14 cellular contexts compared by ENCODE assay signal in genomic region chr6:168189679-168190405, GRCh38.
DNase-seq lines count a peak whose midpoint lies in the region; ATAC-seq and TF ChIP-seq lines count a peak whose summit lies in the region.
"Had no signal": no experiment of that assay in that cellular context is flagged by ENCODE, and none has a peak within 500 bp of the region (broad histone marks: within the 10 kb centered on the region; RNA-seq: fewer than 3 reads in every experiment).

No MANE protein-coding gene starts in this region.

- H3K4me1 Mint-ChIP-seq in natural killer cell treated with Interleukin-12 subunit alpha and Interleukin-12 subunit beta and Interleukin-15 and Interleukin-18, amount 100 ng/mL, for 72 hours (ENCODE audit: low read depth in 2 of 2) = no peaks in the 10 kb centered on the region
- H3K4me1 Mint-ChIP-seq in natural killer cell = peaks cover 0 to 1% of the 10 kb centered on the region in 2 donors
- peaks cover 2% of the 10 kb centered on the region for H3K4me1 Mint-ChIP-seq in endodermal cell
- H3K4me1 Mint-ChIP-seq in osteocyte (ENCODE audit: unreplicated experiment) = peaks cover 2% of the 10 kb centered on the region
- H3K4me1 Mint-ChIP-seq: IgD-negative memory B cell had no signal

- peak in 1 of 2 donors; percentile 33 for ATAC-seq in natural killer cell treated with Interleukin-12 subunit alpha and Interleukin-12 subunit beta and Interleukin-15 and Interleukin-18, amount 100 ng/mL, for 72 hours
- no peak for ATAC-seq in natural killer cell

- no peak overlapping the region for H3K9ac ChIP-seq in endodermal cell (ENCODE audit: extremely low read depth, low read length, poor library complexity, severe bottlenecking)

- H3K9me3 Mint-ChIP-seq in natural killer cell treated with Interleukin-12 subunit alpha and Interleukin-12 subunit beta and Interleukin-15 and Interleukin-18, amount 100 ng/mL, for 72 hours = no peaks in the 10 kb centered on the region
- no peaks in the 10 kb centered on the region for H3K9me3 Mint-ChIP-seq in natural killer cell
- H3K9me3 Mint-ChIP-seq in endodermal cell = peaks cover 16% of the 10 kb centered on the region
- H3K9me3 Mint-ChIP-seq in osteocyte (ENCODE audit: unreplicated experiment) = no peaks in the 10 kb centered on the region

- H3K36me3 ChIP-seq in endodermal cell (ENCODE audit: control insufficient read depth, insufficient read depth, low read length) = no peaks in the 10 kb centered on the region

- no peaks in the 10 kb centered on the region for H3K27me3 ChIP-seq in endodermal cell (ENCODE audit: control insufficient read depth, insufficient read depth, low read length, poor library complexity, severe bottlenecking)

- no peaks in the 10 kb centered on the region for H3K9me3 ChIP-seq in endodermal cell (ENCODE audit: control insufficient read depth, low read length)

- H3K27ac Mint-ChIP-seq in natural killer cell treated with Interleukin-12 subunit alpha and Interleukin-12 subunit beta and Interleukin-15 and Interleukin-18, amount 100 ng/mL, for 72 hours = no peak overlapping the region
- H3K27ac Mint-ChIP-seq in natural killer cell (no peak overlapping the region), endodermal cell (no peak overlapping the region), osteocyte (ENCODE audit: unreplicated experiment) (no peak overlapping the region)
- H3K27ac Mint-ChIP-seq: IgD-negative memory B cell had no signal

- intact Hi-C loops in natural killer cell (cut with micrococcal nuclease) = no loop called here

- H3K4me1 ChIP-seq in endodermal cell (ENCODE audit: control insufficient read depth, insufficient read depth, low read length) = no peaks in the 10 kb centered on the region

- DNase-seq in natural killer cell treated with Interleukin-12 subunit alpha and Interleukin-12 subunit beta and Interleukin-15 and Interleukin-18, amount 100 ng/mL, for 72 hours (ENCODE audit: low spot score) = peak; percentile 53
- no peak for DNase-seq in natural killer cell
- DNase-seq in endodermal cell = peak; percentile 36
- DNase-seq in osteocyte (ENCODE audit: extremely low spot score, unreplicated experiment) = peak; percentile 75
- no peak for DNase-seq in SHP77 (lab: John Stamatoyannopoulos, UW)
- DNase-seq in NCI-H187 (lab: John Stamatoyannopoulos, UW) = no peak
- no peak for DNase-seq in stimulated activated CD4-positive, alpha-beta T cell treated with anti-CD3 and anti-CD28 coated beads, Interleukin-1b, Interleukin-23, amount 100 ng/mL, for 48 hours
- DNase-seq in LoVo (ENCODE audit: low spot score) = no peak
- DNase-seq: COR-L47, DMS153, NCI-H2029 treated with DMSO at 0.1 percent for 48 hours, NCI-H2171 treated with DMSO at 0.1 percent for 48 hours, NCI-H748 treated with DMSO at 0.1 percent for 48 hours had no signal

- H3K36me3 Mint-ChIP-seq in natural killer cell treated with Interleukin-12 subunit alpha and Interleukin-12 subunit beta and Interleukin-15 and Interleukin-18, amount 100 ng/mL, for 72 hours = no peaks in the 10 kb centered on the region
- no peaks in the 10 kb centered on the region for H3K36me3 Mint-ChIP-seq in natural killer cell
- H3K36me3 Mint-ChIP-seq in endodermal cell (ENCODE audit: low read depth) = peaks cover 4% of the 10 kb centered on the region
- H3K36me3 Mint-ChIP-seq in osteocyte (ENCODE audit: unreplicated experiment) = no peaks in the 10 kb centered on the region

- no peak overlapping the region for H3K4me3 ChIP-seq in endodermal cell (ENCODE audit: low read length)

- no peak for TF ChIP-seq CTCF in natural killer cell (IDR thresholded peaks at IDR 0.05)
- no peak for TF ChIP-seq CTCF in endodermal cell (conservative IDR thresholded peaks at IDR 0.05)
- TF ChIP-seq CTCF in osteocyte (IDR thresholded peaks at IDR 0.05) = no peak

- H3K27me3 Mint-ChIP-seq in natural killer cell treated with Interleukin-12 subunit alpha and Interleukin-12 subunit beta and Interleukin-15 and Interleukin-18, amount 100 ng/mL, for 72 hours = peaks cover 0 to 14% of the 10 kb centered on the region in 2 donors
- H3K27me3 Mint-ChIP-seq in natural killer cell (ENCODE audit: low read depth in 2 of 2) (peaks cover 2 to 14% of the 10 kb centered on the region in 2 donors), endodermal cell (ENCODE audit: insufficient read depth) (peaks cover 11% of the 10 kb centered on the region), osteocyte (ENCODE audit: unreplicated experiment) (peaks cover 21% of the 10 kb centered on the region)
- H3K27me3 Mint-ChIP-seq: IgD-negative memory B cell had no signal

- WGBS in endodermal cell (ENCODE audit: insufficient coverage in 1 of 2, insufficient read length in 1 of 2), 2 experiments = 88 to 93% methylated on average over 8 to 28 of the region's 28 CpGs

- H3K4me3 Mint-ChIP-seq in natural killer cell treated with Interleukin-12 subunit alpha and Interleukin-12 subunit beta and Interleukin-15 and Interleukin-18, amount 100 ng/mL, for 72 hours = no peak overlapping the region
- no peak overlapping the region for H3K4me3 Mint-ChIP-seq in natural killer cell
- no peak overlapping the region for H3K4me3 Mint-ChIP-seq in endodermal cell
- no peak overlapping the region for H3K4me3 Mint-ChIP-seq in osteocyte (ENCODE audit: unreplicated experiment)

- no peak overlapping the region for H3K27ac ChIP-seq in endodermal cell (ENCODE audit: low read depth, low read length)

Comparison
In these comparisons a context has a peak if more than half of its experiments do, and no peak if none do; other contexts are left out.
1. DNase-seq: peak in natural killer cell treated with Interleukin-12 subunit alpha and Interleukin-12 subunit beta and Interleukin-15 and Interleukin-18, amount 100 ng/mL, for 72 hours (single experiment), endodermal cell (single experiment) and osteocyte (single experiment); none in natural killer cell (single experiment), SHP77 (0 of 2), NCI-H187 (0 of 2), stimulated activated CD4-positive, alpha-beta T cell treated with anti-CD3 and anti-CD28 coated beads, Interleukin-1b, Interleukin-23, amount 100 ng/mL, for 48 hours (single experiment) and LoVo (single experiment).